In genomic region chr14:75175677-75176141, GRCh38 we compare ENCODE assay signal across 7 cellular contexts. TPM values are rescaled to one million over a fixed set of nuclear protein-coding genes. Genes with fewer than 3 reads are reported as not detected.
DNase-seq lines count a peak whose midpoint lies in the region; ATAC-seq and TF ChIP-seq lines count a peak whose summit lies in the region.

No MANE protein-coding gene starts in this region.

- H3K4me3 ChIP-seq in astrocyte of the spinal cord (ENCODE audit: low read depth, low read length) = peak overlapping the region; percentile 76

- no peaks in the 10 kb centered on the region for H3K36me3 Mint-ChIP-seq in mesothelial cell of epicardium

- DNase-seq in astrocyte of the spinal cord (ENCODE audit: low read depth, low spot score) = no peak
- DNase-seq in mesothelial cell of epicardium (ENCODE audit: low spot score in 2 of 2, unreplicated experiment in 2 of 2) = no peak
- no peak for DNase-seq in NCI-H2227 (lab: John Stamatoyannopoulos, UW; ENCODE audit: unreplicated experiment)
- DNase-seq in NCI-H226 = no peak

- H3K27me3 Mint-ChIP-seq in mesothelial cell of epicardium (ENCODE audit: low read depth) = no peaks in the 10 kb centered on the region

- ATAC-seq in GM19324 (IDR thresholded peaks at IDR 0.05; ENCODE audit: low FRiP score, unreplicated experiment) (peak; percentile 6), HG03442 (IDR thresholded peaks at IDR 0.05; ENCODE audit: unreplicated experiment) (peak; percentile 6), HG03457 (IDR thresholded peaks at IDR 0.05; ENCODE audit: unreplicated experiment) (no peak)

- H3K4me1 Mint-ChIP-seq in mesothelial cell of epicardium = peaks cover 21% of the 10 kb centered on the region

- in situ Hi-C loops in astrocyte of the spinal cord (cut with HindIII; ENCODE audit: low sequenced_read_pairs) = no loop called here

- no peak for TF ChIP-seq CTCF in astrocyte of the spinal cord (IDR thresholded peaks at IDR 0.05; ENCODE audit: low read depth, low read length)
- no peak for TF ChIP-seq CTCF in mesothelial cell of epicardium (IDR thresholded peaks at IDR 0.05; ENCODE audit: unreplicated experiment)

- H3K27ac Mint-ChIP-seq in mesothelial cell of epicardium = peak overlapping the region; percentile 100

- no peaks in the 10 kb centered on the region for H3K9me3 Mint-ChIP-seq in mesothelial cell of epicardium

- peak overlapping the region; percentile 98 for H3K4me3 Mint-ChIP-seq in mesothelial cell of epicardium

RNA-seq across cellular contexts. Expression of gene TMED10, which starts 0.7 kb away (rescaled TPM):
- total RNA-seq in mesothelial cell of epicardium = 237 to 242 TPM (median 241 TPM) in 3 replicates

RNA-seq across cellular contexts. Expression of gene NEK9, which starts 48.9 kb away (rescaled TPM):
- total RNA-seq in mesothelial cell of epicardium = 116 to 133 TPM (median 121 TPM) in 3 replicates
